Comparison of ENCODE assay signal across 12 cellular contexts in genomic region chr9:94899464-94900221, GRCh38.
DNase-seq lines count a peak whose midpoint lies in the region; ATAC-seq, FAIRE-seq and TF ChIP-seq lines count a peak whose summit lies in the region.
"Had no signal": no experiment of that assay in that cellular context is flagged by ENCODE, and none has a peak within 500 bp of the region (broad histone marks: within the 10 kb centered on the region; RNA-seq: fewer than 3 reads in every experiment).

No MANE protein-coding gene starts in this region.

- intact Hi-C loops in HepG2 (cut with micrococcal nuclease; ENCODE audit: unreplicated experiment): loop anchor here (5.0 to 10.0 kb wide), 2 partner anchors 53 to 115 kb away; no protein-coding TSS in a partner anchor

- POLR2A ChIA-PET in HepG2 (lab: Yijun Ruan, JAX): interaction anchor here (0.9 to 1.6 kb wide), 9 partner anchors 23 to 124 kb away, joined by 3 to 5 read pairs (median 4); no protein-coding TSS in a partner anchor

- no peak for TF ChIP-seq CTCF in AG10803 (conservative IDR thresholded peaks at IDR 0.05; ENCODE audit: low read length)
- TF ChIP-seq CTCF in HepG2 (CRISPR knock-in tag; IDR thresholded peaks at IDR 0.05): no peak

- DNase-seq in AG10803 (ENCODE audit: low read depth) (no peak), HepG2 (ENCODE audit: low spot score) (peak; percentile 92), small intestine (no peak), DMS53 (lab: John Stamatoyannopoulos, UW) (no peak), COLO668 (lab: John Stamatoyannopoulos, UW; ENCODE audit: unreplicated experiment) (no peak)
- DNase-seq: GF-D8, mesendoderm had no signal

- peak; percentile 71 for FAIRE-seq in HepG2 (lab: Jason Lieb, UNC)
- no peak for FAIRE-seq in small intestine (lab: Jason Lieb, UNC)
- FAIRE-seq: endometrium had no signal

- H3K27ac ChIP-seq in HepG2 (ENCODE audit: extremely low read length, insufficient read depth, low read length) (peak overlapping the region; percentile 85), small intestine (ENCODE audit: low read depth in 1 of 2, low read length in 1 of 2) (peak overlapping the region; percentile 32 to 92)
- H3K27ac ChIP-seq: BLaER1 treated with 17β-estradiol and CSF1 and Interleukin-3, amounts not matched to agents 10 nM and 100 nM had no signal

- no peaks in the 10 kb centered on the region for H3K36me3 Mint-ChIP-seq in activated T-helper 17 cell treated with anti-CD3 and anti-CD28 coated beads, Interleukin-2, amount 50 U/mL, for 72 hours (ENCODE audit: low read depth)

- no peaks in the 10 kb centered on the region for H4K20me1 ChIP-seq in HepG2 (ENCODE audit: insufficient read depth, low read length)
- H4K20me1 ChIP-seq: BLaER1 treated with 17β-estradiol and CSF1 and Interleukin-3, amounts not matched to agents 10 nM and 100 nM had no signal

- no peak overlapping the region for H2AFZ ChIP-seq in HepG2 (ENCODE audit: low read length)

- no peaks in the 10 kb centered on the region for H3K27me3 ChIP-seq in HepG2 (ENCODE audit: control insufficient read depth in 1 of 2, insufficient read depth in 2 of 2, low read length in 2 of 2)
- no peaks in the 10 kb centered on the region for H3K27me3 ChIP-seq in small intestine (ENCODE audit: control insufficient read depth in 2 of 2, insufficient read depth in 2 of 2, low read length in 2 of 2)
- H3K27me3 ChIP-seq: BLaER1 treated with 17β-estradiol and CSF1 and Interleukin-3, amounts not matched to agents 10 nM and 100 nM had no signal

- peak; percentile 30 to 40; a peak in 1 of 4 replicates for TF ChIP-seq POLR2A in HepG2 (IDR thresholded peaks at IDR 0.05; ENCODE audit: insufficient read depth in 1 of 2, low read depth in 2 of 2, low read length in 2 of 2)

- no peak for ATAC-seq in activated T-helper 17 cell treated with anti-CD3 and anti-CD28 coated beads, Interleukin-2, amount 50 U/mL, for 72 hours (replicated peaks)
- ATAC-seq in HepG2 (peak; percentile 97), HG02852 (IDR thresholded peaks at IDR 0.05; ENCODE audit: unreplicated experiment) (no peak), GM21825 (IDR thresholded peaks at IDR 0.05; ENCODE audit: unreplicated experiment) (no peak)

- H3K4me3 ChIP-seq in AG10803 (ENCODE audit: low read length) (peak overlapping the region; percentile 29; the same call in 1 of the 2 replicates), HepG2 (replicated peaks in 1 of 3; ENCODE audit: insufficient read depth in 1 of 3, low read depth in 2 of 3, low read length in 3 of 3) (peak overlapping the region; percentile 32 to 58 (median 56)), small intestine (ENCODE audit: low read depth in 1 of 2, low read length in 2 of 2) (no peak overlapping the region)
- H3K4me3 ChIP-seq: BLaER1 treated with 17β-estradiol and CSF1 and Interleukin-3, amounts not matched to agents 10 nM and 100 nM had no signal

- in situ Hi-C loops in HepG2 (cut with HindIII; ENCODE audit: extremely low pct_ligation_motif_present, low pct_unique_long_range_greater_than_20kb): no loop called here

- H3K9me3 ChIP-seq in HepG2 (ENCODE audit: low read length) (no peaks in the 10 kb centered on the region), small intestine (ENCODE audit: control insufficient read depth, low read depth) (no peaks in the 10 kb centered on the region)
- H3K9me3 ChIP-seq: BLaER1 treated with 17β-estradiol and CSF1 and Interleukin-3, amounts not matched to agents 10 nM and 100 nM had no signal

- H3K4me1 ChIP-seq in HepG2 (ENCODE audit: insufficient read depth, low read length) (peaks cover 82% of the 10 kb centered on the region), small intestine (ENCODE audit: control insufficient read depth in 2 of 2, insufficient read depth in 1 of 2, low read depth in 1 of 2, low read length in 1 of 2) (no peaks in the 10 kb centered on the region)

- peak overlapping the region; percentile 86 for H3K27ac Mint-ChIP-seq in activated T-helper 17 cell treated with anti-CD3 and anti-CD28 coated beads, Interleukin-2, amount 50 U/mL, for 72 hours

- H3K4me3 Mint-ChIP-seq in activated T-helper 17 cell treated with anti-CD3 and anti-CD28 coated beads, Interleukin-2, amount 50 U/mL, for 72 hours: peak overlapping the region; percentile 68

- TF ChIP-seq EP300 in HepG2 (IDR thresholded peaks at IDR 0.05; ENCODE audit: low read depth in 2 of 2, low read length in 2 of 2) (peak in 1 of 2 experiments; percentile 90; a peak in 2 of 4 replicates), HepG2 (CRISPR knock-in tag; IDR thresholded peaks at IDR 0.05; ENCODE audit: borderline replicate concordance) (no peak; the same call in 1 of the 2 replicates)

- peak overlapping the region; percentile 88 for H3K4me2 ChIP-seq in HepG2 (ENCODE audit: low read depth, low read length)
- H3K4me2 ChIP-seq: BLaER1 treated with 17β-estradiol and CSF1 and Interleukin-3, amounts not matched to agents 10 nM and 100 nM had no signal

- CTCF ChIA-PET in HepG2 (lab: Yijun Ruan, JAX; ENCODE audit: low intra/inter-chr PET ratio, low total read pairs): no interaction called here

- no peak for TF ChIP-seq RAD21 in HepG2 (CRISPR knock-in tag; IDR thresholded peaks at IDR 0.05)

- peaks cover 23% of the 10 kb centered on the region for H3K4me1 Mint-ChIP-seq in activated T-helper 17 cell treated with anti-CD3 and anti-CD28 coated beads, Interleukin-2, amount 50 U/mL, for 72 hours

- H3K9me3 Mint-ChIP-seq in activated T-helper 17 cell treated with anti-CD3 and anti-CD28 coated beads, Interleukin-2, amount 50 U/mL, for 72 hours: no peaks in the 10 kb centered on the region

- peak overlapping the region; percentile 78 for H3K9ac ChIP-seq in HepG2 (ENCODE audit: insufficient read depth, low read depth, low read length)
- H3K9ac ChIP-seq: BLaER1 treated with 17β-estradiol and CSF1 and Interleukin-3, amounts not matched to agents 10 nM and 100 nM had no signal

- WGBS in HepG2 (ENCODE audit: low lambda C conversion rate): 48% methylated on average over 8 of the region's 8 CpGs
- 95 to 98% (median 95%) methylated on average over 8 of the region's 8 CpGs for WGBS in small intestine, 3 donors

- BruUV-seq in HepG2 (replicated peaks; lab: Mats Ljungman, UMichigan): no TSS peak

- H3K36me3 ChIP-seq in HepG2 (replicated peaks in 1 of 2; ENCODE audit: control insufficient read depth in 1 of 2, insufficient read depth in 2 of 2, low read length in 2 of 2): no peaks in the 10 kb centered on the region
- no peaks in the 10 kb centered on the region for H3K36me3 ChIP-seq in small intestine (ENCODE audit: control insufficient read depth in 2 of 2, insufficient read depth in 2 of 2, low read length in 2 of 2)
- H3K36me3 ChIP-seq: BLaER1 treated with 17β-estradiol and CSF1 and Interleukin-3, amounts not matched to agents 10 nM and 100 nM had no signal

- H3K27me3 Mint-ChIP-seq in activated T-helper 17 cell treated with anti-CD3 and anti-CD28 coated beads, Interleukin-2, amount 50 U/mL, for 72 hours: no peaks in the 10 kb centered on the region

- H3K79me2 ChIP-seq in HepG2 (ENCODE audit: insufficient read depth, low read length): peaks cover 4% of the 10 kb centered on the region

TF ChIP-seq in HepG2, 621 proteins besides CTCF, POLR2A, EP300 and RAD21 (continues in another document):
- TF ChIP-seq ZNF430 (CRISPR knock-in tag; IDR thresholded peaks at IDR 0.05): no peak
- TF ChIP-seq ZZZ3 (CRISPR knock-in tag; IDR thresholded peaks at IDR 0.05; ENCODE audit: borderline replicate concordance): no peak
- TF ChIP-seq CBX1 (IDR thresholded peaks at IDR 0.05; ENCODE audit: low read depth): no peak
- TF ChIP-seq CC2D1A (CRISPR knock-in tag; IDR thresholded peaks at IDR 0.05): no peak
- no peak for TF ChIP-seq ZBTB37 (CRISPR knock-in tag; IDR thresholded peaks at IDR 0.05)
- no peak for TF ChIP-seq NCOA1 (CRISPR knock-in tag; IDR thresholded peaks at IDR 0.05)
- peak; percentile 67; the same call in 1 of the 2 replicates for TF ChIP-seq NR2C2 (CRISPR knock-in tag; IDR thresholded peaks at IDR 0.05; ENCODE audit: borderline replicate concordance)
- TF ChIP-seq CENPT (CRISPR knock-in tag; IDR thresholded peaks at IDR 0.05; ENCODE audit: low read depth): no peak
- 0 out of 2 replicates have a peak, but pooled peaks have one; percentile 45 for TF ChIP-seq ZBTB43 (CRISPR knock-in tag; conservative IDR thresholded peaks at IDR 0.05)
- no peak for TF ChIP-seq ZBTB34 (CRISPR knock-in tag; IDR thresholded peaks at IDR 0.05)
- no peak for TF ChIP-seq THYN1 (CRISPR knock-in tag; IDR thresholded peaks at IDR 0.05; ENCODE audit: borderline replicate concordance, low read depth)
- no peak for TF ChIP-seq POLR2AphosphoS5 (IDR thresholded peaks at IDR 0.05; ENCODE audit: low read depth, low read length)
- TF ChIP-seq MBD4 (IDR thresholded peaks at IDR 0.05; ENCODE audit: borderline replicate concordance, low read length): no peak

Comparison
In these comparisons a context has a peak if more than half of its experiments do, and no peak if none do; other contexts are left out.
1. H3K4me3 ChIP-seq: peak in AG10803 (single experiment) and HepG2 (3 of 3); none in small intestine (0 of 2).